7 cellular contexts compared by ENCODE assay signal in the genomic region with DNA sequence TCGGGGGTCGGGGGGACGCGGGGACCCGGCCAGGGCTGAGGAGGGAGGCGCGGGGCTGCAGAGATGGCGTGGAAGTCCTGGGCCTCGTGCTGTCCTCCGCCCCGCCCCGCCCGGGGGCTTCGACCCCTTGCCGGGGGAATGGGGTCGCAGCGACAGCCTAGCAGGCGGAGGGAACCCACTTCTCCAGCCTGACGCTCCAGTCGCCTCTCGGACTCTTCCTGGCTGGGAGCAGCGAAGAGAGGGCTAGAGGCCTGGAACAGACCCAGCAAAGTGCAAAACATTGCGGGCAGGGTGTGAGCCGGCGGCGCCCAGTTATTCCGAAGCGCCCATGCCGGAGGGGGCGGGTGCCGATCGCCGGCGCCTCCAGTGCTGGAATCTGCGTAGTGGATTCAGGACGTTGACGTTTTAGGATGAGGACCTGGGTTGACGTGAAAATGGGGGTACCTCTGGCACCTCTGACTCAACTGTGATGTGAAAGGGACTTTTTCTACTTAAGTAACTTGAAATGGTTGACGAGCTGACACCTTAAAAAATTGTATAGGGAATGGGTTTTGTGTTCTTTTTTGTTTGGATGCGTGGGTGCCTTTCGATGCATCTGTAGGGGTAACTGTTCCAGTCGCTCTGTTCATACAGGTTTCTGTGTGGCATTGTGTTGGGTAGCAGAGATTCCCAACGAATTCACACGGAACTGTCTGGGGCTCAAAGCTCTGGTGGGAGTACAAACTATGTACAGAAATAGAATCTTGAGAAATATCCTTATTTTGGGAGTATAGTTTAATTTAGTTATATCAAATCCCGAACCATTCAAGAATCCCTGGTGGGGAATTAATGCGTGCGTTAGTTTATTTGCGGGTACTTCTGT. TPM values are rescaled to one million over a fixed set of nuclear protein-coding genes. Genes with fewer than 3 reads are reported as not detected.
DNase-seq lines count a peak whose midpoint lies in the region; ATAC-seq and TF ChIP-seq lines count a peak whose summit lies in the region.

No MANE protein-coding gene starts in this region.

- CTCF ChIA-PET in HEK293 (lab: Yijun Ruan, JAX) = interaction anchor here (0.6 to 1.8 kb wide), 7 partner anchors 8 to 561 kb away, joined by 3 to 11 read pairs (median 4); no protein-coding TSS in a partner anchor

- H3K9me3 ChIP-seq in HEK293 (ENCODE audit: control insufficient read depth, insufficient read depth, low read depth, low read length) (no peaks in the 10 kb centered on the region), spleen (no peaks in the 10 kb centered on the region)

- peak overlapping the region; percentile 84; the same call in 1 of the 2 replicates for H3K27ac ChIP-seq in HEK293 (ENCODE audit: extremely low read depth, low read depth, low read length)
- H3K27ac ChIP-seq in spleen = no peak overlapping the region

- H3K4me1 ChIP-seq in HEK293 (ENCODE audit: control insufficient read depth, insufficient read depth, low read length) = 0 out of 2 replicates have a peak, but pooled peaks cover 2% of the 10 kb centered on the region
- peaks cover 0 to 24% (median 18%) of the 10 kb centered on the region in 6 donors for H3K4me1 ChIP-seq in spleen

- no peaks in the 10 kb centered on the region for H3K9me3 Mint-ChIP-seq in activated T-cell treated with anti-CD3 and anti-CD28 coated beads, Interleukin-2, amount 50 U/mL, for 72 hours

- no peaks in the 10 kb centered on the region for H3K36me3 Mint-ChIP-seq in activated T-cell treated with anti-CD3 and anti-CD28 coated beads, Interleukin-2, amount 50 U/mL, for 72 hours (ENCODE audit: insufficient read depth in 2 of 2)

- no peak overlapping the region for H3K27ac Mint-ChIP-seq in activated T-cell treated with anti-CD3 and anti-CD28 coated beads, Interleukin-2, amount 50 U/mL, for 72 hours

- peaks cover 0 to 73% (median 36%) of the 10 kb centered on the region in 7 donors for H3K27me3 ChIP-seq in spleen (replicated peaks in 1 of 7)

- POLR2A ChIA-PET in HEK293 (lab: Yijun Ruan, JAX) = interaction anchor here (0.9 kb wide), 1 partner anchor 306 kb away, joined by 3 read pairs; the partner anchor contains the start of gene GOPC

- H3K27me3 Mint-ChIP-seq in activated T-cell treated with anti-CD3 and anti-CD28 coated beads, Interleukin-2, amount 50 U/mL, for 72 hours (ENCODE audit: low read depth) = peaks cover 63% of the 10 kb centered on the region

- 16 to 19% (median 18%) methylated on average over 36 to 48 of the region's 48 CpGs for WGBS in spleen, 5 donors

- H3K4me3 Mint-ChIP-seq in activated T-cell treated with anti-CD3 and anti-CD28 coated beads, Interleukin-2, amount 50 U/mL, for 72 hours = peak overlapping the region; percentile 51 to 73

- H3K36me3 ChIP-seq in HEK293 (ENCODE audit: control insufficient read depth in 2 of 2, insufficient read depth in 1 of 2, low read length in 2 of 2) = no peaks in the 10 kb centered on the region
- H3K36me3 ChIP-seq in spleen = no peaks in the 10 kb centered on the region

- TF ChIP-seq POLR2A in spleen (IDR thresholded peaks at IDR 0.05) = no peak

- TF ChIP-seq CTCF in HEK293 (tag by site-specific recombination; IDR thresholded peaks at IDR 0.05) (0 out of 2 replicates have a peak, but pooled peaks have one; percentile 17), spleen (IDR thresholded peaks at IDR 0.05 in 8 of 11, conservative IDR thresholded peaks at IDR 0.05 in 3 of 11) (no peak)

- DNase-seq in activated T-cell treated with anti-CD3 and anti-CD28 coated beads, Interleukin-2, amount 50 U/mL, for 72 hours = no peak
- peak; percentile 36 for DNase-seq in iPS-NIHi7 (ENCODE audit: extremely low spot score)
- DNase-seq in spleen = no peak
- no peak for DNase-seq in KBM-7
- DNase-seq in effector CD4-positive, alpha-beta T cell = no peak

- H3K4me1 Mint-ChIP-seq in activated T-cell treated with anti-CD3 and anti-CD28 coated beads, Interleukin-2, amount 50 U/mL, for 72 hours (ENCODE audit: low read depth) = no peaks in the 10 kb centered on the region

- intact Hi-C loops in spleen (cut with DNase I; ENCODE audit: low total_unique reads) = no loop called here

- ATAC-seq in activated T-cell treated with anti-CD3 and anti-CD28 coated beads, Interleukin-2, amount 50 U/mL, for 72 hours (replicated peaks in 1 of 2) = peak in 1 of 2 donors; percentile 1
- no peak for ATAC-seq in HG02798 (IDR thresholded peaks at IDR 0.05; ENCODE audit: poor library complexity, unreplicated experiment)

- in situ Hi-C loops in KBM-7 (cut with MboI; ENCODE audit: low pct_unique_long_range_greater_than_20kb, low sequenced_read_pairs) = no loop called here

- peak overlapping the region; percentile 79 for H3K4me3 ChIP-seq in HEK293 (ENCODE audit: low read depth, low read length)
- peak overlapping the region; percentile 30 to 76 (median 58) for H3K4me3 ChIP-seq in spleen

TF ChIP-seq in HEK293, 187 proteins besides CTCF, POLR2A, EP300 and RAD21 (continues in another document):
- TF ChIP-seq ZNF488 (tag by site-specific recombination; IDR thresholded peaks at IDR 0.05) = no peak
- 0 out of 2 replicates have a peak, but pooled peaks have one; percentile 72 for TF ChIP-seq BCL11A (tag by site-specific recombination; IDR thresholded peaks at IDR 0.05; ENCODE audit: low read depth)
- TF ChIP-seq, protein P1, sequence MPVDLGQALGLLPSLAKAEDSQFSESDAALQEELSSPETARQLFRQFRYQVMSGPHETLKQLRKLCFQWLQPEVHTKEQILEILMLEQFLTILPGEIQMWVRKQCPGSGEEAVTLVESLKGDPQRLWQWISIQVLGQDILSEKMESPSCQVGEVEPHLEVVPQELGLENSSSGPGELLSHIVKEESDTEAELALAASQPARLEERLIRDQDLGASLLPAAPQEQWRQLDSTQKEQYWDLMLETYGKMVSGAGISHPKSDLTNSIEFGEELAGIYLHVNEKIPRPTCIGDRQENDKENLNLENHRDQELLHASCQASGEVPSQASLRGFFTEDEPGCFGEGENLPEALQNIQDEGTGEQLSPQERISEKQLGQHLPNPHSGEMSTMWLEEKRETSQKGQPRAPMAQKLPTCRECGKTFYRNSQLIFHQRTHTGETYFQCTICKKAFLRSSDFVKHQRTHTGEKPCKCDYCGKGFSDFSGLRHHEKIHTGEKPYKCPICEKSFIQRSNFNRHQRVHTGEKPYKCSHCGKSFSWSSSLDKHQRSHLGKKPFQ (tag by site-specific recombination; IDR thresholded peaks at IDR 0.05) = peak; percentile 73; the same call in 1 of the 2 replicates
- TF ChIP-seq KLF1 (tag by site-specific recombination; IDR thresholded peaks at IDR 0.05) = peak; percentile 42; the same call in 1 of the 2 replicates
- TF ChIP-seq ZNF645 (tag by site-specific recombination; IDR thresholded peaks at IDR 0.05) = no peak
- TF ChIP-seq HOXD13 (CRISPR knock-in tag; IDR thresholded peaks at IDR 0.05; ENCODE audit: borderline replicate concordance) = no peak
- TF ChIP-seq ZNF157 (tag by site-specific recombination; IDR thresholded peaks at IDR 0.05) = no peak
- TF ChIP-seq ZSCAN30 (tag by site-specific recombination; IDR thresholded peaks at IDR 0.05) = 0 out of 2 replicates have a peak, but pooled peaks have one; percentile 41
- peak; percentile 46; the same call in 1 of the 2 replicates for TF ChIP-seq ZNF366 (tag by site-specific recombination; conservative IDR thresholded peaks at IDR 0.05)
- peak; percentile 86; the same call in 1 of the 2 replicates for TF ChIP-seq ZNF2 (tag by site-specific recombination; IDR thresholded peaks at IDR 0.05)
- TF ChIP-seq ZNF394 (tag by site-specific recombination; IDR thresholded peaks at IDR 0.05; ENCODE audit: borderline replicate concordance) = peak; percentile 48; the same call in 1 of the 2 replicates
- TF ChIP-seq PATZ1 (tag by site-specific recombination; IDR thresholded peaks at IDR 0.05) = peak; percentile 90
- peak; percentile 60; the same call in 1 of the 2 replicates for TF ChIP-seq ZNF561 (tag by site-specific recombination; IDR thresholded peaks at IDR 0.05; ENCODE audit: borderline replicate concordance)
- peak; percentile 77 for TF ChIP-seq KLF9 (tag by site-specific recombination; IDR thresholded peaks at IDR 0.05; ENCODE audit: low read depth)
- TF ChIP-seq SETDB1 (IDR thresholded peaks at IDR 0.05; ENCODE audit: insufficient read length, low read length) = no peak

RNA-seq across cellular contexts. Expression of gene SLC35F1, which starts 1.4 kb away (rescaled TPM):
- total RNA-seq in activated T-cell treated with anti-CD3 and anti-CD28 coated beads, Interleukin-2, amount 50 U/mL, for 72 hours = 1 to 10 TPM in 1 of 2 donors, under 1 TPM in 1; 0.50 to 2.3 TPM
- 1 to 10 TPM; 1.2 to 4.0 (median 2.6) TPM for total RNA-seq in spleen
- polyA plus RNA-seq in spleen = under 1 TPM; 0.13 to 0.70 (median 0.41) TPM
